In genomic region chr9:116165912-116166311, GRCh38 we compare ENCODE assay signal across 11 cellular contexts. TPM values are rescaled to one million over a fixed set of nuclear protein-coding genes. Genes with fewer than 3 reads are reported as not detected.
"Had no signal": no experiment of that assay in that cellular context is flagged by ENCODE, and none has a peak within 500 bp of the region (broad histone marks: within the 10 kb centered on the region; RNA-seq: fewer than 3 reads in every experiment).

No MANE protein-coding gene starts in this region.

- H3K4me1 Mint-ChIP-seq: activated CD4-positive, alpha-beta memory T cell treated with anti-CD3 and anti-CD28 coated beads, Interleukin-2, amount 10 ng/mL, durations not matched to agents 7 days and 5 days; activated naive CD8-positive, alpha-beta T cell treated with anti-CD3 and anti-CD28 coated beads for 36 hours had no signal

- H3K27me3 ChIP-seq: heart right ventricle had no signal

- H3K27me3 Mint-ChIP-seq: activated CD4-positive, alpha-beta memory T cell treated with anti-CD3 and anti-CD28 coated beads, Interleukin-2, amount 10 ng/mL, durations not matched to agents 7 days and 5 days had no signal

- H3K4me3 Mint-ChIP-seq: activated CD4-positive, alpha-beta memory T cell treated with anti-CD3 and anti-CD28 coated beads, Interleukin-2, amount 10 ng/mL, durations not matched to agents 7 days and 5 days; activated naive CD8-positive, alpha-beta T cell treated with anti-CD3 and anti-CD28 coated beads for 36 hours; activated T-cell treated with anti-CD3 and anti-CD28 coated beads, Interleukin-2, amount 50 U/mL, for 72 hours had no signal

- H3K27ac Mint-ChIP-seq: activated CD4-positive, alpha-beta memory T cell treated with anti-CD3 and anti-CD28 coated beads, Interleukin-2, amount 10 ng/mL, durations not matched to agents 7 days and 5 days; activated naive CD8-positive, alpha-beta T cell treated with anti-CD3 and anti-CD28 coated beads for 36 hours; activated T-cell treated with anti-CD3 and anti-CD28 coated beads, Interleukin-2, amount 50 U/mL, for 72 hours had no signal

- H3K36me3 ChIP-seq: heart right ventricle had no signal

- FAIRE-seq: frontal cortex had no signal

- H3K9me3 ChIP-seq: heart right ventricle had no signal

- H3K4me3 ChIP-seq: coronary artery, heart right ventricle had no signal

- H3K27ac ChIP-seq: coronary artery, heart right ventricle had no signal

- H3K9me3 Mint-ChIP-seq: activated CD4-positive, alpha-beta memory T cell treated with anti-CD3 and anti-CD28 coated beads, Interleukin-2, amount 10 ng/mL, durations not matched to agents 7 days and 5 days had no signal

- ATAC-seq: activated T-cell treated with anti-CD3 and anti-CD28 coated beads, Interleukin-2, amount 50 U/mL, for 72 hours; heart right ventricle had no signal

- DNase-seq: activated CD4-positive, alpha-beta memory T cell treated with anti-CD3 and anti-CD28 coated beads, Interleukin-2, amount 10 ng/mL, durations not matched to agents 7 days and 5 days; activated CD4-positive, alpha-beta T cell treated with anti-CD3 and anti-CD28 coated beads for 1 hour; activated gamma-delta T cell treated with Interleukin-2 at 50 U/mL for 16 hours; activated naive CD8-positive, alpha-beta T cell treated with anti-CD3 and anti-CD28 coated beads for 36 hours; activated T-cell treated with anti-CD3 and anti-CD28 coated beads, Interleukin-2, amount 50 U/mL, for 72 hours; aorta; effector memory CD4-positive, alpha-beta T cell; heart right ventricle; stimulated activated CD4-positive, alpha-beta T cell treated with anti-CD3 and anti-CD28 coated beads, Interleukin-4, amount 100 ng/mL, for 4 hours had no signal

RNA-seq across cellular contexts. Expression of gene PAPPA, which starts 12.3 kb away (rescaled TPM):
- total RNA-seq: activated CD4-positive, alpha-beta memory T cell treated with anti-CD3 and anti-CD28 coated beads, Interleukin-2, amount 10 ng/mL, durations not matched to agents 7 days and 5 days; activated naive CD8-positive, alpha-beta T cell treated with anti-CD3 and anti-CD28 coated beads for 36 hours; activated T-cell treated with anti-CD3 and anti-CD28 coated beads, Interleukin-2, amount 50 U/mL, for 72 hours had no signal
